Comparison of ENCODE assay signal across 1 cellular context in the genomic region with DNA sequence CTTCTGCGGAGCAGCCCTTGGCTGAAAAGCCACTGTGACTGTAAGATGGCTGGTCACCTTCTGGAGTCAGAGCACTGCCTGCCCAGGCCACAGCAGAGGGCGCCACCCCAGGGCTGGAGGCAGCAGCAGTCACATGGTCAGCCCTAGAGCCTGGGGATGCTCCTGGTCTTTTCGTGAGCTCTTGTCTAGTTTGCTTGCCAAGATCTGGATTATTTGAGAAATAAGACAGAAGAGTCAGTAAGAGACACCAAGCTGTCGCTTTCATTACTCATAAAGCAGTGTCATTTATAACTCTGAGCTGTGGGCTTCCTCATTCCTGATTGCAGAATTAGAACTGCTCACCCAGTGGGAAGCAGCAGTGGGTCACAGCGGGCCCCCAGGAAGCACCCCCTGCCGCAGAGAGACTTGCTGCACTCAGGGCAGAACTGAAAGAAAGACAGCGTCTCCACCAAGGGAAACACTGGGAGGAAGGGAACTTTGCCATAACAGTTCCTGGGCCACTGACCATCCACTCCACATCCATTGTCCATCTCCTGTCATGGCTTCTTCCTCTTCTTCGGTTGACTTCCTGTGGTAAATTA.
TF ChIP-seq lines count a peak whose summit lies in the region.

No MANE protein-coding gene starts in this region.

TF ChIP-seq in HCT116, 20 proteins besides CTCF, POLR2A, EP300 and RAD21 (continued from another document):
- TF ChIP-seq YY1 (IDR thresholded peaks at IDR 0.05; ENCODE audit: extremely low read depth, insufficient replicate concordance, low read depth, low read length), result peak; percentile 23
- TF ChIP-seq EZH2 (IDR thresholded peaks at IDR 0.05), result no peak
- TF ChIP-seq ZBTB33 (IDR thresholded peaks at IDR 0.05; ENCODE audit: extremely low read depth, insufficient replicate concordance, low read length), result no peak
- TF ChIP-seq ELF1 (IDR thresholded peaks at IDR 0.05; ENCODE audit: borderline replicate concordance, low read depth), result no peak
